16 cellular contexts compared by ENCODE assay signal in the genomic region with DNA sequence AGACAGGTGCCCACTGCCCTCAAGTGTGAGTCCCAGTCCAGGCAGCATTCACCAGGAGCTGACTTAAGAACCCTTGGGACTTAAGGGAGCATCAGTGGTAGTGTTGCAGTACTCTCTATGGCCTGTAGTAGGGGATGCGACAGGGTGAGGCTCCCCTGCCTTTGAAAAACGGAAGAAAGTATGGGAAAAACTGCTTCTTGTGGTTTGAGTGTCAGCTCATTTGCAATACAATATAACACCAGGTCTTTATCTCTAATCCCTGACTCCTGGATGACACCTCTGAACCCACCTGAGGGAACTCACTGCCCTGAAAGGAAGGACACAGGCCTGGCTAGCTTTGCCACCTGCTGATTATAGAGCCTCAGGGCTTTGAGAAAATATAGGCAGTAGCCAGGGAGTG.
A peak's percentile ranks its signal among the peaks of the same experiment; 100 is the strongest.
DNase-seq lines count a peak whose midpoint lies in the region; ATAC-seq, FAIRE-seq and TF ChIP-seq lines count a peak whose summit lies in the region.
"Had no signal": no experiment of that assay in that cellular context is flagged by ENCODE, and none has a peak within 500 bp of the region (broad histone marks: within the 10 kb centered on the region; RNA-seq: fewer than 3 reads in every experiment).

No MANE protein-coding gene starts in this region.

- ATAC-seq in GM19463 (IDR thresholded peaks at IDR 0.05; ENCODE audit: unreplicated experiment) (peak; percentile 61), HG03565 (IDR thresholded peaks at IDR 0.05; ENCODE audit: unreplicated experiment) (no peak), GM18858 (IDR thresholded peaks at IDR 0.05; ENCODE audit: unreplicated experiment) (no peak)
- ATAC-seq: activated CD8-positive, alpha-beta T cell treated with anti-CD3 and anti-CD28 coated beads for 36 hours had no signal

- H3K27ac ChIP-seq in HL-60 (replicated peaks), result no peak overlapping the region
- H3K27ac ChIP-seq: tibial artery had no signal

- H3K36me3 ChIP-seq in BE2C (no peaks in the 10 kb centered on the region), bronchial epithelial cell (ENCODE audit: control insufficient read depth, insufficient read depth, low read length) (no peaks in the 10 kb centered on the region)
- H3K36me3 ChIP-seq: tibial artery had no signal

- H3K4me1 ChIP-seq in BE2C, result no peaks in the 10 kb centered on the region
- H3K4me1 ChIP-seq: tibial artery had no signal

- no peaks in the 10 kb centered on the region for H3K9me3 ChIP-seq in BE2C
- H3K9me3 ChIP-seq: tibial artery had no signal

- H3K27me3 ChIP-seq in BE2C (no peaks in the 10 kb centered on the region), HL-60 (ENCODE audit: insufficient read depth, poor library complexity, severe bottlenecking) (no peaks in the 10 kb centered on the region), bronchial epithelial cell (ENCODE audit: control insufficient read depth, insufficient read depth, low read length) (no peaks in the 10 kb centered on the region)
- H3K27me3 ChIP-seq: tibial artery had no signal

- FAIRE-seq in bronchial epithelial cell (lab: Jason Lieb, UNC), result peak; percentile 36

- TF ChIP-seq CTCF in BE2C (IDR thresholded peaks at IDR 0.05; ENCODE audit: low read depth, low read length) (peak; percentile 6; the same call in 1 of the 2 replicates), HL-60 (IDR thresholded peaks at IDR 0.05; ENCODE audit: insufficient read depth, low read length) (peak; percentile 30), bronchial epithelial cell (IDR thresholded peaks at IDR 0.05; ENCODE audit: insufficient read depth, low read length, severe bottlenecking) (no peak)

- H3K4me3 ChIP-seq in BE2C (ENCODE audit: low read depth, low read length), result no peak overlapping the region
- no peak overlapping the region for H3K4me3 ChIP-seq in HL-60 (replicated peaks; ENCODE audit: insufficient read depth, low read length)
- H3K4me3 ChIP-seq in bronchial epithelial cell (ENCODE audit: low read depth, low read length), result no peak overlapping the region
- H3K4me3 ChIP-seq: tibial artery had no signal

- no peak for DNase-seq in BE2C
- DNase-seq in HL-60 (ENCODE audit: low read depth in 1 of 2, low spot score in 1 of 2), result peak in 1 of 2 experiments; percentile 32
- no peak for DNase-seq in bronchial epithelial cell (ENCODE audit: low read depth)
- no peak for DNase-seq in GM03348 (ENCODE audit: low spot score)
- no peak for DNase-seq in NCI-H446 treated with DMSO at 0.1 percent for 48 hours (lab: John Stamatoyannopoulos, UW)
- DNase-seq: activated CD8-positive, alpha-beta T cell treated with anti-CD3 and anti-CD28 coated beads for 36 hours; activated effector memory CD4-positive, alpha-beta T cell treated with Interleukin-2 at 50 U/mL for 16 hours; DMS79 treated with DMSO at 0.1 percent for 48 hours; effector CD4-positive, alpha-beta T cell; foreskin fibroblast; NCI-H1048; NCI-H510A; tibial artery had no signal
